ENCODE assay signal across 21 cellular contexts in genomic region chr9:98011122-98011521, GRCh38. TPM values are rescaled to one million over a fixed set of nuclear protein-coding genes. Genes with fewer than 3 reads are reported as not detected.
A peak's percentile ranks its signal among the peaks of the same experiment; 100 is the strongest.
DNase-seq lines count a peak whose midpoint lies in the region; ATAC-seq and TF ChIP-seq lines count a peak whose summit lies in the region.
"Had no signal": no experiment of that assay in that cellular context is flagged by ENCODE, and none has a peak within 500 bp of the region (broad histone marks: within the 10 kb centered on the region; RNA-seq: fewer than 3 reads in every experiment).

No MANE protein-coding gene starts in this region.

- H3K9me3 Mint-ChIP-seq in T-helper 2 cell treated with Interferon-gamma antibody and Interleukin-4, amounts not matched to agents 5 μg/mL and 100 μg/mL, for 36 hours: no peaks in the 10 kb centered on the region
- H3K9me3 Mint-ChIP-seq in activated B cell treated with CpG ODN at 0.5 μM for 24 hours (no peaks in the 10 kb centered on the region), memory B cell (no peaks in the 10 kb centered on the region), mesothelial cell of epicardium (no peaks in the 10 kb centered on the region)
- H3K9me3 Mint-ChIP-seq: GM23338 had no signal

- H3K36me3 ChIP-seq in ACC112 (ENCODE audit: insufficient read depth, low read length): peaks cover 57% of the 10 kb centered on the region

- ATAC-seq in activated B cell treated with CpG ODN at 0.5 μM for 24 hours (ENCODE audit: low read depth) (no peak), memory B cell (ENCODE audit: low read depth) (no peak), GM21723 (IDR thresholded peaks at IDR 0.05; ENCODE audit: unreplicated experiment) (no peak), GM18861 (IDR thresholded peaks at IDR 0.05; ENCODE audit: unreplicated experiment) (no peak)

- no peak for DNase-seq in T-helper 2 cell treated with Interferon-gamma antibody and Interleukin-4, amounts not matched to agents 5 μg/mL and 100 μg/mL, for 36 hours (ENCODE audit: low spot score)
- no peak for DNase-seq in T-helper 2 cell
- DNase-seq in activated B cell treated with CpG ODN at 0.5 μM for 24 hours: no peak
- DNase-seq in memory B cell (ENCODE audit: low spot score in 2 of 2): no peak
- DNase-seq in mesothelial cell of epicardium (ENCODE audit: low spot score in 2 of 2, unreplicated experiment in 2 of 2): no peak
- DNase-seq: 8988T; activated naive CD4-positive, alpha-beta T cell treated with anti-CD3 and anti-CD28 coated beads, Interleukin-2, amount 50 U/mL, for 16 hours; AML-193; cerebellar nuclear complex; dorsolateral prefrontal cortex; NCI-H1694; NCI-H524; NK-92 treated with Interleukin-12 subunit alpha and Interleukin-12 subunit beta, amount 100 ng/mL, for 24 hours; stimulated activated CD8-positive, alpha-beta memory T cell treated with anti-CD3 and anti-CD28 coated beads, Interleukin-4, amount 100 ng/mL, for 48 hours had no signal

- TF ChIP-seq CTCF in activated B cell treated with CpG ODN at 0.5 μM for 24 hours (IDR thresholded peaks at IDR 0.05) (no peak), mesothelial cell of epicardium (IDR thresholded peaks at IDR 0.05; ENCODE audit: unreplicated experiment) (no peak)

- H3K79me2 ChIP-seq in ACC112 (ENCODE audit: control insufficient read depth, insufficient read depth, low read length, unreplicated experiment): peaks cover 28% of the 10 kb centered on the region

- POLR2A ChIA-PET in activated B cell treated with CpG ODN at 0.5 μM for 24 hours (lab: Charles Lee): interaction anchor here (1.0 to 1.2 kb wide), 4 partner anchors 24 to 89 kb away, joined by 3 to 5 read pairs (median 4); partner anchors contain the start of genes ANP32B and TRMO

- H3K4me3 Mint-ChIP-seq in T-helper 2 cell treated with Interferon-gamma antibody and Interleukin-4, amounts not matched to agents 5 μg/mL and 100 μg/mL, for 36 hours: no peak overlapping the region
- H3K4me3 Mint-ChIP-seq in activated B cell treated with CpG ODN at 0.5 μM for 24 hours: no peak overlapping the region
- no peak overlapping the region for H3K4me3 Mint-ChIP-seq in memory B cell
- H3K4me3 Mint-ChIP-seq in mesothelial cell of epicardium: no peak overlapping the region
- H3K4me3 Mint-ChIP-seq: GM23338 had no signal

- intact Hi-C loops in activated B cell treated with CpG ODN at 0.5 μM for 24 hours (cut with micrococcal nuclease): loop anchor here (2.0 kb wide), 2 partner anchors 18 to 24 kb away; no protein-coding TSS in a partner anchor

- H3K4me1 ChIP-seq in ACC112 (ENCODE audit: control insufficient read depth, insufficient read depth, low read length, unreplicated experiment): peaks cover 49% of the 10 kb centered on the region

- H3K27me3 ChIP-seq in ACC112 (ENCODE audit: insufficient read depth, low read length): no peaks in the 10 kb centered on the region
- H3K27me3 ChIP-seq: dorsolateral prefrontal cortex, Peyer's patch had no signal

- H3K36me3 Mint-ChIP-seq in T-helper 2 cell treated with Interferon-gamma antibody and Interleukin-4, amounts not matched to agents 5 μg/mL and 100 μg/mL, for 36 hours (ENCODE audit: low read depth): peaks cover 68% of the 10 kb centered on the region
- H3K36me3 Mint-ChIP-seq in activated B cell treated with CpG ODN at 0.5 μM for 24 hours (ENCODE audit: low read depth): peaks cover 89% of the 10 kb centered on the region
- H3K36me3 Mint-ChIP-seq in memory B cell: peaks cover 36% of the 10 kb centered on the region
- peaks cover 46% of the 10 kb centered on the region for H3K36me3 Mint-ChIP-seq in mesothelial cell of epicardium

- CTCF ChIA-PET in activated B cell treated with CpG ODN at 0.5 μM for 24 hours (lab: Charles Lee): interaction anchor here (0.6 to 1.2 kb wide), 4 partner anchors 24 to 88 kb away, joined by 3 to 4 read pairs (median 4); partner anchors contain the start of genes ANP32B and TRMO

- peak overlapping the region; percentile 51 for H3K27ac Mint-ChIP-seq in T-helper 2 cell treated with Interferon-gamma antibody and Interleukin-4, amounts not matched to agents 5 μg/mL and 100 μg/mL, for 36 hours
- H3K27ac Mint-ChIP-seq in activated B cell treated with CpG ODN at 0.5 μM for 24 hours (peak overlapping the region; percentile 4), memory B cell (peak overlapping the region; percentile 39), mesothelial cell of epicardium (no peak overlapping the region)
- H3K27ac Mint-ChIP-seq: GM23338 had no signal

- peaks cover 16% of the 10 kb centered on the region for H3K4me1 Mint-ChIP-seq in T-helper 2 cell treated with Interferon-gamma antibody and Interleukin-4, amounts not matched to agents 5 μg/mL and 100 μg/mL, for 36 hours (ENCODE audit: low read depth)
- H3K4me1 Mint-ChIP-seq in activated B cell treated with CpG ODN at 0.5 μM for 24 hours (peaks cover 25% of the 10 kb centered on the region), memory B cell (peaks cover 17% of the 10 kb centered on the region), mesothelial cell of epicardium (no peaks in the 10 kb centered on the region)

- H3K27me3 Mint-ChIP-seq in T-helper 2 cell treated with Interferon-gamma antibody and Interleukin-4, amounts not matched to agents 5 μg/mL and 100 μg/mL, for 36 hours (ENCODE audit: low read depth): no peaks in the 10 kb centered on the region
- no peaks in the 10 kb centered on the region for H3K27me3 Mint-ChIP-seq in activated B cell treated with CpG ODN at 0.5 μM for 24 hours
- H3K27me3 Mint-ChIP-seq in memory B cell: no peaks in the 10 kb centered on the region
- H3K27me3 Mint-ChIP-seq in mesothelial cell of epicardium (ENCODE audit: low read depth): no peaks in the 10 kb centered on the region

- H3K27ac ChIP-seq in ACC112 (ENCODE audit: low read depth, low read length): peak overlapping the region; percentile 70
- H3K27ac ChIP-seq: KMS-11 had no signal

- H3K4me3 ChIP-seq in ACC112 (ENCODE audit: low read depth, low read length): no peak overlapping the region
- H3K4me3 ChIP-seq: GM23338, lung, Peyer's patch had no signal

- no peak overlapping the region for H2AFZ ChIP-seq in ACC112 (ENCODE audit: low read length, unreplicated experiment)
- H2AFZ ChIP-seq: GM23338 had no signal

RNA-seq across cellular contexts. Expression of gene ANP32B, which starts 28.0 kb away (rescaled TPM):
- total RNA-seq in activated B cell treated with CpG ODN at 0.5 μM for 24 hours (162 and 173 TPM in 2 replicates), mesothelial cell of epicardium (137 to 143 TPM (median 139 TPM) in 3 replicates)

RNA-seq across cellular contexts. Expression of gene NANS, which starts 45.4 kb away (rescaled TPM):
- total RNA-seq in activated B cell treated with CpG ODN at 0.5 μM for 24 hours: 21.6 and 21.8 TPM in 2 replicates
- 36.7 to 39.5 TPM (median 36.9 TPM) in 3 replicates for total RNA-seq in mesothelial cell of epicardium
